8 cellular contexts compared by ENCODE assay signal in the genomic region with DNA sequence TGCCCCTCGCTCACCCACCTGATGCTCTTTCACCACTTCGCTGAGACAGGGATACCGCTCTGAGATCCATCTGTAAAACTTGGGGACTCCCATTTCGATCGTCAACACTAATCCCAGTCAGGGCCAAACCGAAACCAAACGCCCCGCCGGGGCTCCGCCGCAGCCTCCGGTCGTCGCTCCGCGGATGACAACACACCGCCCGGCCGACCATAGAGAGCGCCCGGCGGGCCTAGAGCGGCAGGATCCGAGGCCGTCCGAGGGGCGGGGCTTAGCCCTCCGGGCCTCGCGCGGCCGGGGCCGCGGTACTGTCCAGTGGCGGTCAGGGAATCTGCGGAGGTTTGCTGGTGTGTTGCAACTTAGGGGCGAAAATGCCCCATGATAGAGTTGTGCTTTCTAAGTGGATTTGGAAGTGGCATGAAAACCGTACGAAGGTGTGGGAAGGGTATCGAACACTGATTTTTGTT. TPM values are rescaled to one million over a fixed set of nuclear protein-coding genes. Genes with fewer than 3 reads are reported as not detected.
DNase-seq lines count a peak whose midpoint lies in the region; ATAC-seq and TF ChIP-seq lines count a peak whose summit lies in the region.

A gene with protein sequence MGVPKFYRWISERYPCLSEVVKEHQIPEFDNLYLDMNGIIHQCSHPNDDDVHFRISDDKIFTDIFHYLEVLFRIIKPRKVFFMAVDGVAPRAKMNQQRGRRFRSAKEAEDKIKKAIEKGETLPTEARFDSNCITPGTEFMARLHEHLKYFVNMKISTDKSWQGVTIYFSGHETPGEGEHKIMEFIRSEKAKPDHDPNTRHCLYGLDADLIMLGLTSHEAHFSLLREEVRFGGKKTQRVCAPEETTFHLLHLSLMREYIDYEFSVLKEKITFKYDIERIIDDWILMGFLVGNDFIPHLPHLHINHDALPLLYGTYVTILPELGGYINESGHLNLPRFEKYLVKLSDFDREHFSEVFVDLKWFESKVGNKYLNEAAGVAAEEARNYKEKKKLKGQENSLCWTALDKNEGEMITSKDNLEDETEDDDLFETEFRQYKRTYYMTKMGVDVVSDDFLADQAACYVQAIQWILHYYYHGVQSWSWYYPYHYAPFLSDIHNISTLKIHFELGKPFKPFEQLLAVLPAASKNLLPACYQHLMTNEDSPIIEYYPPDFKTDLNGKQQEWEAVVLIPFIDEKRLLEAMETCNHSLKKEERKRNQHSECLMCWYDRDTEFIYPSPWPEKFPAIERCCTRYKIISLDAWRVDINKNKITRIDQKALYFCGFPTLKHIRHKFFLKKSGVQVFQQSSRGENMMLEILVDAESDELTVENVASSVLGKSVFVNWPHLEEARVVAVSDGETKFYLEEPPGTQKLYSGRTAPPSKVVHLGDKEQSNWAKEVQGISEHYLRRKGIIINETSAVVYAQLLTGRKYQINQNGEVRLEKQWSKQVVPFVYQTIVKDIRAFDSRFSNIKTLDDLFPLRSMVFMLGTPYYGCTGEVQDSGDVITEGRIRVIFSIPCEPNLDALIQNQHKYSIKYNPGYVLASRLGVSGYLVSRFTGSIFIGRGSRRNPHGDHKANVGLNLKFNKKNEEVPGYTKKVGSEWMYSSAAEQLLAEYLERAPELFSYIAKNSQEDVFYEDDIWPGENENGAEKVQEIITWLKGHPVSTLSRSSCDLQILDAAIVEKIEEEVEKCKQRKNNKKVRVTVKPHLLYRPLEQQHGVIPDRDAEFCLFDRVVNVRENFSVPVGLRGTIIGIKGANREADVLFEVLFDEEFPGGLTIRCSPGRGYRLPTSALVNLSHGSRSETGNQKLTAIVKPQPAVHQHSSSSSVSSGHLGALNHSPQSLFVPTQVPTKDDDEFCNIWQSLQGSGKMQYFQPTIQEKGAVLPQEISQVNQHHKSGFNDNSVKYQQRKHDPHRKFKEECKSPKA (N-terminal part only) (minus strand): TSS at position 186 of the 464 bp plus-strand sequence. CDS start 93 bp downstream, at position 93.

- no peak for TF ChIP-seq CTCF in OCI-LY1 (IDR thresholded peaks at IDR 0.05; ENCODE audit: low read length)

- peaks cover 37% of the 10 kb centered on the region for H3K36me3 ChIP-seq in OCI-LY1 (ENCODE audit: insufficient read depth, low read length)
- H3K36me3 ChIP-seq in mesodermal cell (ENCODE audit: control insufficient read depth, insufficient read depth, low read length): peaks cover 16% of the 10 kb centered on the region

- peak within 1 kb of the TSS; percentile 34 for H2AFZ ChIP-seq in OCI-LY1 (ENCODE audit: low read length)

- in situ Hi-C loops in endometrial microvascular endothelial cells (cut with HindIII; ENCODE audit: inconsistent ontology term, low pct_unique_long_range_greater_than_20kb, low sequenced_read_pairs): no loop called here

- H3K9me2 ChIP-seq in OCI-LY1 (ENCODE audit: low read depth, low read length): no peaks in the 10 kb centered on the region

- peak within 1 kb of the TSS; percentile 94 for H3K4me2 ChIP-seq in OCI-LY1 (ENCODE audit: low read length)

- DNase-seq in D341Med (ENCODE audit: low spot score): peak; percentile 99
- DNase-seq in HuH-7 (ENCODE audit: low spot score): peak; percentile 82
- peak; percentile 95 for DNase-seq in activated CD8-positive, alpha-beta memory T cell treated with anti-CD3 and anti-CD28 coated beads, Interleukin-2, amount 50 U/mL, for 4 hours
- DNase-seq in stimulated activated CD8-positive, alpha-beta memory T cell treated with anti-CD3 and anti-CD28 coated beads, Interleukin-15, amount 100 ng/mL, for 24 hours (ENCODE audit: low read depth): peak; percentile 89

- H3K4me1 ChIP-seq in OCI-LY1 (ENCODE audit: insufficient read depth, low read length, severe bottlenecking) (peaks cover 29% of the 10 kb centered on the region), mesodermal cell (ENCODE audit: control insufficient read depth, insufficient read depth, low read length, poor library complexity, severe bottlenecking) (peaks cover 5% of the 10 kb centered on the region)

- H4K20me1 ChIP-seq in OCI-LY1 (ENCODE audit: insufficient read depth, low read length): no peaks in the 10 kb centered on the region

- H3K27me3 ChIP-seq in OCI-LY1 (ENCODE audit: insufficient read depth, low read length): no peaks in the 10 kb centered on the region

- peak within 1 kb of the TSS; percentile 76 for H3K27ac ChIP-seq in OCI-LY1 (ENCODE audit: low read depth, low read length, poor library complexity, severe bottlenecking)
- H3K27ac ChIP-seq in mesodermal cell (ENCODE audit: low read depth, low read length, severe bottlenecking): peak within 1 kb of the TSS; percentile 95

- H3K9me3 ChIP-seq in OCI-LY1 (ENCODE audit: low read length) (0 out of 2 replicates have a peak, but pooled peaks cover 2% of the 10 kb centered on the region), mesodermal cell (ENCODE audit: control insufficient read depth, low read length) (peaks cover 5% of the 10 kb centered on the region)

- H3K4me3 ChIP-seq in OCI-LY1 (ENCODE audit: low read depth, low read length, poor library complexity, severe bottlenecking) (peak within 1 kb of the TSS; percentile 91), mesodermal cell (ENCODE audit: extremely low read depth, insufficient read depth, low read length, poor library complexity, severe bottlenecking) (peak within 1 kb of the TSS; percentile 100)

- 0% methylated on average over 36 to 37 of the region's 40 CpGs for WGBS in mesodermal cell (ENCODE audit: insufficient coverage in 2 of 2), 2 experiments

- H3F3A ChIP-seq in OCI-LY1 (ENCODE audit: insufficient read depth, low read length): no peaks in the 10 kb centered on the region

- peaks cover 47% of the 10 kb centered on the region for H3K79me2 ChIP-seq in OCI-LY1 (ENCODE audit: insufficient read depth, low read length)

- ATAC-seq in GM21447 (IDR thresholded peaks at IDR 0.05; ENCODE audit: unreplicated experiment): peak; percentile 77

- peak within 1 kb of the TSS; percentile 87 for H3K9ac ChIP-seq in OCI-LY1 (ENCODE audit: low read length)

RNA-seq across cellular contexts. Expression of the gene that starts here (rescaled TPM):
- 13.6 TPM for total RNA-seq in endometrial microvascular endothelial cells (ENCODE audit: inconsistent ontology term)
- 25.2 TPM for polyA plus RNA-seq in mesodermal cell (2013, experiment 1 of 2)
- 22.4 TPM for polyA plus RNA-seq in mesodermal cell (2013, experiment 2 of 2)

Comparison
In these comparisons a context has a peak if more than half of its experiments do, and no peak if none do; other contexts are left out.
1. Peak in every context shown above with its lines: DNase-seq, ATAC-seq, H3K4me3 ChIP-seq and H3K27ac ChIP-seq.